Comparison of ENCODE assay signal across 1 cellular context in the genomic region with DNA sequence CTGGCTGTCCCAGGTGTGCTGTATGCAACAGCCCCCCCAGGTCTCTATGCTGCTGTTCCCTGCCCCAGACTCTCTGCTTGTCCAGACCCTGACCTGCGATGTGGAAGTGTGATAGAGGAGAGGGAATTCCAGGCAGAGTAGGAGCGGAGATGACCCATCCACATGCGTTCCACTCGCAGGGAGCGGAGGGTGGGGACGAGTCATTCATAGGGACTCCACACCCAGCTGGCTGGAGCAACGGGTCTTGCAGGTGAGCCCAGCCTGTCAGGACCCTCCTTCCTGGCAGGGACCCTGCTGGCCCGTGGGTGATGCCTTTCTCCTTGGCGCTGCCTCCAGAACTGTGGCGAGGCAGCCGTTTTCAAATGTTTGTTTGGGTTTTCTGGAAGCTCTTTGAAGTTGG.
TF ChIP-seq lines count a peak whose summit lies in the region.

No MANE protein-coding gene starts in this region.

TF ChIP-seq in HepG2, 621 proteins besides CTCF, POLR2A, EP300 and RAD21:
- TF ChIP-seq, protein P1, sequence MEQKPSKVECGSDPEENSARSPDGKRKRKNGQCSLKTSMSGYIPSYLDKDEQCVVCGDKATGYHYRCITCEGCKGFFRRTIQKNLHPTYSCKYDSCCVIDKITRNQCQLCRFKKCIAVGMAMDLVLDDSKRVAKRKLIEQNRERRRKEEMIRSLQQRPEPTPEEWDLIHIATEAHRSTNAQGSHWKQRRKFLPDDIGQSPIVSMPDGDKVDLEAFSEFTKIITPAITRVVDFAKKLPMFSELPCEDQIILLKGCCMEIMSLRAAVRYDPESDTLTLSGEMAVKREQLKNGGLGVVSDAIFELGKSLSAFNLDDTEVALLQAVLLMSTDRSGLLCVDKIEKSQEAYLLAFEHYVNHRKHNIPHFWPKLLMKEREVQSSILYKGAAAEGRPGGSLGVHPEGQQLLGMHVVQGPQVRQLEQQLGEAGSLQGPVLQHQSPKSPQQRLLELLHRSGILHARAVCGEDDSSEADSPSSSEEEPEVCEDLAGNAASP (CRISPR knock-in tag; IDR thresholded peaks at IDR 0.05; ENCODE audit: borderline replicate concordance) = no peak
- TF ChIP-seq KDM5B (CRISPR knock-in tag; IDR thresholded peaks at IDR 0.05; ENCODE audit: borderline replicate concordance) (no peak), HOXD1 (CRISPR knock-in tag; IDR thresholded peaks at IDR 0.05) (no peak), ZBTB38 (CRISPR knock-in tag; IDR thresholded peaks at IDR 0.05) (peak; percentile 86), ARNT2 (CRISPR knock-in tag; IDR thresholded peaks at IDR 0.05; ENCODE audit: low read depth) (no peak), NFKBIZ (CRISPR knock-in tag; IDR thresholded peaks at IDR 0.05) (no peak), LCORL (IDR thresholded peaks at IDR 0.05) (no peak), LCORL (CRISPR knock-in tag; IDR thresholded peaks at IDR 0.05) (no peak), HNRNPH1 (optimal IDR thresholded peaks at IDR 0.05; ENCODE audit: low read depth, low read length) (no peak), ZNF34 (CRISPR knock-in tag; IDR thresholded peaks at IDR 0.05; ENCODE audit: borderline replicate concordance) (no peak), SRY (CRISPR knock-in tag; IDR thresholded peaks at IDR 0.05) (no peak), FOXJ3 (CRISPR knock-in tag; IDR thresholded peaks at IDR 0.05; ENCODE audit: borderline replicate concordance) (no peak), EEA1 (CRISPR knock-in tag; IDR thresholded peaks at IDR 0.05; ENCODE audit: borderline replicate concordance) (no peak), NPAS2 (CRISPR knock-in tag; IDR thresholded peaks at IDR 0.05; ENCODE audit: borderline replicate concordance) (no peak), MATR3 (CRISPR knock-in tag; IDR thresholded peaks at IDR 0.05) (no peak), MBD4 (IDR thresholded peaks at IDR 0.05; ENCODE audit: borderline replicate concordance, low read length) (no peak), SIN3B (IDR thresholded peaks at IDR 0.05; ENCODE audit: low read length) (no peak), MED13 (CRISPR knock-in tag; IDR thresholded peaks at IDR 0.05) (no peak), PPARG (CRISPR knock-in tag; conservative IDR thresholded peaks at IDR 0.05) (no peak), ZNF547 (CRISPR knock-in tag; IDR thresholded peaks at IDR 0.05) (no peak), ZNF614 (CRISPR knock-in tag; IDR thresholded peaks at IDR 0.05; ENCODE audit: borderline replicate concordance) (no peak), PRPF4 (IDR thresholded peaks at IDR 0.05; ENCODE audit: low read depth, low read length, poor library complexity, severe bottlenecking) (peak; percentile 37), NRL (CRISPR knock-in tag; IDR thresholded peaks at IDR 0.05; ENCODE audit: borderline replicate concordance) (0 out of 2 replicates have a peak, but pooled peaks have one; percentile 23), SP1 (IDR thresholded peaks at IDR 0.05) (no peak), SP1 (CRISPR knock-in tag; IDR thresholded peaks at IDR 0.05) (no peak), ZNF562 (CRISPR knock-in tag; IDR thresholded peaks at IDR 0.05; ENCODE audit: borderline replicate concordance) (no peak), ZNF333 (CRISPR knock-in tag; IDR thresholded peaks at IDR 0.05; ENCODE audit: borderline replicate concordance) (0 out of 2 replicates have a peak, but pooled peaks have one; percentile 1), ZNF709 (CRISPR knock-in tag; IDR thresholded peaks at IDR 0.05) (no peak), ZMAT3 (CRISPR knock-in tag; conservative IDR thresholded peaks at IDR 0.05) (no peak), HNRNPL (IDR thresholded peaks at IDR 0.05; ENCODE audit: low read depth, low read length) (0 out of 2 replicates have a peak, but pooled peaks have one; percentile 16), CEBPG (CRISPR knock-in tag; IDR thresholded peaks at IDR 0.05) (no peak), ATM (IDR thresholded peaks at IDR 0.05; ENCODE audit: borderline replicate concordance) (no peak)
- TF ChIP-seq, protein P2, sequence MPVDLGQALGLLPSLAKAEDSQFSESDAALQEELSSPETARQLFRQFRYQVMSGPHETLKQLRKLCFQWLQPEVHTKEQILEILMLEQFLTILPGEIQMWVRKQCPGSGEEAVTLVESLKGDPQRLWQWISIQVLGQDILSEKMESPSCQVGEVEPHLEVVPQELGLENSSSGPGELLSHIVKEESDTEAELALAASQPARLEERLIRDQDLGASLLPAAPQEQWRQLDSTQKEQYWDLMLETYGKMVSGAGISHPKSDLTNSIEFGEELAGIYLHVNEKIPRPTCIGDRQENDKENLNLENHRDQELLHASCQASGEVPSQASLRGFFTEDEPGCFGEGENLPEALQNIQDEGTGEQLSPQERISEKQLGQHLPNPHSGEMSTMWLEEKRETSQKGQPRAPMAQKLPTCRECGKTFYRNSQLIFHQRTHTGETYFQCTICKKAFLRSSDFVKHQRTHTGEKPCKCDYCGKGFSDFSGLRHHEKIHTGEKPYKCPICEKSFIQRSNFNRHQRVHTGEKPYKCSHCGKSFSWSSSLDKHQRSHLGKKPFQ (CRISPR knock-in tag; IDR thresholded peaks at IDR 0.05; ENCODE audit: insufficient replicate concordance) = no peak
- TF ChIP-seq, protein P3, sequence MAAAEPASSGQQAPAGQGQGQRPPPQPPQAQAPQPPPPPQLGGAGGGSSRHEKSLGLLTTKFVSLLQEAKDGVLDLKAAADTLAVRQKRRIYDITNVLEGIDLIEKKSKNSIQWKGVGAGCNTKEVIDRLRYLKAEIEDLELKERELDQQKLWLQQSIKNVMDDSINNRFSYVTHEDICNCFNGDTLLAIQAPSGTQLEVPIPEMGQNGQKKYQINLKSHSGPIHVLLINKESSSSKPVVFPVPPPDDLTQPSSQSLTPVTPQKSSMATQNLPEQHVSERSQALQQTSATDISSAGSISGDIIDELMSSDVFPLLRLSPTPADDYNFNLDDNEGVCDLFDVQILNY (CRISPR knock-in tag; conservative IDR thresholded peaks at IDR 0.05) = no peak
- TF ChIP-seq, protein P4, sequence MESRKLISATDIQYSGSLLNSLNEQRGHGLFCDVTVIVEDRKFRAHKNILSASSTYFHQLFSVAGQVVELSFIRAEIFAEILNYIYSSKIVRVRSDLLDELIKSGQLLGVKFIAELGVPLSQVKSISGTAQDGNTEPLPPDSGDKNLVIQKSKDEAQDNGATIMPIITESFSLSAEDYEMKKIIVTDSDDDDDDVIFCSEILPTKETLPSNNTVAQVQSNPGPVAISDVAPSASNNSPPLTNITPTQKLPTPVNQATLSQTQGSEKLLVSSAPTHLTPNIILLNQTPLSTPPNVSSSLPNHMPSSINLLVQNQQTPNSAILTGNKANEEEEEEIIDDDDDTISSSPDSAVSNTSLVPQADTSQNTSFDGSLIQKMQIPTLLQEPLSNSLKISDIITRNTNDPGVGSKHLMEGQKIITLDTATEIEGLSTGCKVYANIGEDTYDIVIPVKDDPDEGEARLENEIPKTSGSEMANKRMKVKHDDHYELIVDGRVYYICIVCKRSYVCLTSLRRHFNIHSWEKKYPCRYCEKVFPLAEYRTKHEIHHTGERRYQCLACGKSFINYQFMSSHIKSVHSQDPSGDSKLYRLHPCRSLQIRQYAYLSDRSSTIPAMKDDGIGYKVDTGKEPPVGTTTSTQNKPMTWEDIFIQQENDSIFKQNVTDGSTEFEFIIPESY (CRISPR knock-in tag; IDR thresholded peaks at IDR 0.05) = no peak
- TF ChIP-seq, protein P5, sequence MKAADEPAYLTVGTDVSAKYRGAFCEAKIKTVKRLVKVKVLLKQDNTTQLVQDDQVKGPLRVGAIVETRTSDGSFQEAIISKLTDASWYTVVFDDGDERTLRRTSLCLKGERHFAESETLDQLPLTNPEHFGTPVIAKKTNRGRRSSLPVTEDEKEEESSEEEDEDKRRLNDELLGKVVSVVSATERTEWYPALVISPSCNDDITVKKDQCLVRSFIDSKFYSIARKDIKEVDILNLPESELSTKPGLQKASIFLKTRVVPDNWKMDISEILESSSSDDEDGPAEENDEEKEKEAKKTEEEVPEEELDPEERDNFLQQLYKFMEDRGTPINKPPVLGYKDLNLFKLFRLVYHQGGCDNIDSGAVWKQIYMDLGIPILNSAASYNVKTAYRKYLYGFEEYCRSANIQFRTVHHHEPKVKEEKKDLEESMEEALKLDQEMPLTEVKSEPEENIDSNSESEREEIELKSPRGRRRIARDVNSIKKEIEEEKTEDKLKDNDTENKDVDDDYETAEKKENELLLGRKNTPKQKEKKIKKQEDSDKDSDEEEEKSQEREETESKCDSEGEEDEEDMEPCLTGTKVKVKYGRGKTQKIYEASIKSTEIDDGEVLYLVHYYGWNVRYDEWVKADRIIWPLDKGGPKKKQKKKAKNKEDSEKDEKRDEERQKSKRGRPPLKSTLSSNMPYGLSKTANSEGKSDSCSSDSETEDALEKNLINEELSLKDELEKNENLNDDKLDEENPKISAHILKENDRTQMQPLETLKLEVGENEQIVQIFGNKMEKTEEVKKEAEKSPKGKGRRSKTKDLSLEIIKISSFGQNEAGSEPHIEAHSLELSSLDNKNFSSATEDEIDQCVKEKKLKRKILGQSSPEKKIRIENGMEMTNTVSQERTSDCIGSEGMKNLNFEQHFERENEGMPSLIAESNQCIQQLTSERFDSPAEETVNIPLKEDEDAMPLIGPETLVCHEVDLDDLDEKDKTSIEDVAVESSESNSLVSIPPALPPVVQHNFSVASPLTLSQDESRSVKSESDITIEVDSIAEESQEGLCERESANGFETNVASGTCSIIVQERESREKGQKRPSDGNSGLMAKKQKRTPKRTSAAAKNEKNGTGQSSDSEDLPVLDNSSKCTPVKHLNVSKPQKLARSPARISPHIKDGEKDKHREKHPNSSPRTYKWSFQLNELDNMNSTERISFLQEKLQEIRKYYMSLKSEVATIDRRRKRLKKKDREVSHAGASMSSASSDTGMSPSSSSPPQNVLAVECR (CRISPR knock-in tag; IDR thresholded peaks at IDR 0.05; ENCODE audit: borderline replicate concordance) = no peak
